8 cellular contexts compared by ENCODE assay signal in genomic region chr19:13765395-13766094, GRCh38. TPM values are rescaled to one million over a fixed set of nuclear protein-coding genes. Genes with fewer than 3 reads are reported as not detected.
DNase-seq lines count a peak whose midpoint lies in the region; ATAC-seq and TF ChIP-seq lines count a peak whose summit lies in the region.

No MANE protein-coding gene starts in this region.

- no peaks in the 10 kb centered on the region for H3K79me2 ChIP-seq in OCI-LY7 (ENCODE audit: insufficient read depth, low read depth, low read length)

- peaks cover 13% of the 10 kb centered on the region for H3K27me3 Mint-ChIP-seq in endothelial cell (ENCODE audit: unreplicated experiment)

- H3K27me3 ChIP-seq in ovary: no peaks in the 10 kb centered on the region
- no peaks in the 10 kb centered on the region for H3K27me3 ChIP-seq in adrenal gland

- DNase-seq in EH (ENCODE audit: low read depth) (peak; percentile 18), OCI-LY7 (ENCODE audit: low spot score) (no peak), endothelial cell (ENCODE audit: low spot score) (no peak), ovary (no peak), adrenal gland (no peak)
- DNase-seq in activated CD8-positive, alpha-beta memory T cell treated with anti-CD3 and anti-CD28 coated beads, Interleukin-2, amount 50 U/mL, for 48 hours: no peak

- H3K4me2 ChIP-seq in OCI-LY7 (ENCODE audit: low read length): peak overlapping the region; percentile 64

- peak overlapping the region; percentile 97 for H3K4me3 Mint-ChIP-seq in endothelial cell (ENCODE audit: unreplicated experiment)

- no TSS peak for BruUV-seq in OCI-LY7 (replicated peaks; lab: Mats Ljungman, UMichigan)

- H3K36me3 ChIP-seq in OCI-LY7 (ENCODE audit: insufficient read depth, low read length) (peaks cover 35% of the 10 kb centered on the region), ovary (no peaks in the 10 kb centered on the region), adrenal gland (replicated peaks in 1 of 2) (peaks cover 0 to 53% of the 10 kb centered on the region in 2 donors)

- TF ChIP-seq CTCF in OCI-LY7 (conservative IDR thresholded peaks at IDR 0.05; ENCODE audit: low read length) (0 out of 2 replicates have a peak, but pooled peaks have one; percentile 26), endothelial cell (IDR thresholded peaks at IDR 0.05; ENCODE audit: unreplicated experiment) (no peak), ovary (IDR thresholded peaks at IDR 0.05) (no peak), adrenal gland (IDR thresholded peaks at IDR 0.05) (no peak)

- no peaks in the 10 kb centered on the region for H3K9me3 Mint-ChIP-seq in endothelial cell (ENCODE audit: unreplicated experiment)

- TF ChIP-seq EP300 in ovary (IDR thresholded peaks at IDR 0.05): no peak

- POLR2A ChIA-PET in OCI-LY7 (lab: Charles Lee): interaction anchor here (0.9 kb wide), 1 partner anchor 23 kb away, joined by 3 read pairs; no protein-coding TSS in a partner anchor

- H3K9me3 ChIP-seq in OCI-LY7 (ENCODE audit: low read length) (no peaks in the 10 kb centered on the region), ovary (no peaks in the 10 kb centered on the region), adrenal gland (replicated peaks in 1 of 3) (no peaks in the 10 kb centered on the region)

- ATAC-seq in HG03097 (IDR thresholded peaks at IDR 0.05; ENCODE audit: low FRiP score, unreplicated experiment) (no peak), GM19328 (IDR thresholded peaks at IDR 0.05; ENCODE audit: unreplicated experiment) (no peak)

- H2AFZ ChIP-seq in OCI-LY7 (ENCODE audit: low read length): no peak overlapping the region

- peak overlapping the region; percentile 4 for H3K27ac Mint-ChIP-seq in endothelial cell (ENCODE audit: unreplicated experiment)

- 50 to 54% (median 51%) methylated on average over 19 of the region's 19 CpGs for WGBS in ovary, 3 donors
- 53 to 60% (median 57%) methylated on average over 16 to 19 of the region's 19 CpGs for WGBS in adrenal gland, 4 donors

- intact Hi-C loops in OCI-LY7 (cut with micrococcal nuclease; ENCODE audit: unreplicated experiment) (no loop called here), ovary (cut with DNase I) (loop anchor here in 1 of 4 donors (10.0 kb wide), 1 partner anchor 319 kb away; the partner anchor contains the start of gene C19orf67), adrenal gland (cut with DNase I) (no loop called here)

- H3K36me3 Mint-ChIP-seq in endothelial cell (ENCODE audit: low read depth, unreplicated experiment): peaks cover 34% of the 10 kb centered on the region

- H3K4me1 ChIP-seq in OCI-LY7 (ENCODE audit: insufficient read depth, low read length, poor library complexity, severe bottlenecking): peaks cover 11% of the 10 kb centered on the region
- H3K4me1 ChIP-seq in ovary (ENCODE audit: insufficient read depth): peaks cover 5% of the 10 kb centered on the region
- H3K4me1 ChIP-seq in adrenal gland (replicated peaks in 1 of 2): peaks cover 0 to 12% of the 10 kb centered on the region in 2 donors

- H3K4me1 Mint-ChIP-seq in endothelial cell (ENCODE audit: unreplicated experiment): peaks cover 16% of the 10 kb centered on the region

- CTCF ChIA-PET in OCI-LY7 (lab: Charles Lee; ENCODE audit: unreplicated experiment): no interaction called here

- H3K4me3 ChIP-seq in OCI-LY7 (ENCODE audit: low read depth, low read length, poor library complexity, severe bottlenecking): peak overlapping the region; percentile 68
- H3K4me3 ChIP-seq in ovary: peak overlapping the region; percentile 62
- peak overlapping the region in 2 of 4 donors; percentile 31 to 85 for H3K4me3 ChIP-seq in adrenal gland

- no peak overlapping the region for H3K27ac ChIP-seq in OCI-LY7 (ENCODE audit: low read depth, low read length, poor library complexity, severe bottlenecking)
- peak overlapping the region; percentile 52 to 66 for H3K27ac ChIP-seq in ovary
- peak overlapping the region in 2 of 5 donors; percentile 36 to 58 for H3K27ac ChIP-seq in adrenal gland

- H4K20me1 ChIP-seq in OCI-LY7 (ENCODE audit: insufficient read depth, low read length): no peaks in the 10 kb centered on the region

- TF ChIP-seq POLR2A in ovary (IDR thresholded peaks at IDR 0.05) (no peak), adrenal gland (IDR thresholded peaks at IDR 0.05) (no peak)

- H3K9me2 ChIP-seq in OCI-LY7 (ENCODE audit: insufficient read depth, low read length): no peaks in the 10 kb centered on the region

RNA-seq across cellular contexts. Expression of gene MRI1, which starts 1.2 kb away (rescaled TPM):
- total RNA-seq in OCI-LY7 (2014; rRNA removed; shearing (Covaris generic)): 27.3 and 33.4 TPM in 2 replicates
- 23.4 and 27.1 TPM in 2 replicates for total RNA-seq in OCI-LY7 (2022)
- 165 TPM for total RNA-seq in endothelial cell (ENCODE audit: unreplicated experiment)
- total RNA-seq in ovary: 10 to 100 TPM; 27.5 to 52.6 (median 43.1) TPM
- polyA plus RNA-seq in ovary: 10 to 100 TPM; 13.9 to 34.2 TPM
- total RNA-seq in adrenal gland: 10 to 100 TPM; 16.8 to 69.6 (median 44.9) TPM
- 10 to 100 TPM; 11.9 to 34.6 (median 20.5) TPM for polyA plus RNA-seq in adrenal gland

RNA-seq across cellular contexts. Expression of gene C19orf53, which starts 8.7 kb away (rescaled TPM):
- total RNA-seq in OCI-LY7 (2014; rRNA removed; shearing (Covaris generic)): 162 and 177 TPM in 2 replicates
- total RNA-seq in OCI-LY7 (2022) (80.3 and 90.1 TPM in 2 replicates), endothelial cell (ENCODE audit: unreplicated experiment) (98.4 TPM), ovary (100 to 1,000 TPM in 2 of 7 donors, 10 to 100 TPM in 5; 76.4 to 298 (median 91.3) TPM), adrenal gland (100 to 1,000 TPM in 7 of 8 donors, 10 to 100 TPM in 1; 95.8 to 224 (median 137) TPM)
- polyA plus RNA-seq in ovary (100 to 1,000 TPM in 1 of 2 donors, 10 to 100 TPM in 1; 62.5 to 156 TPM), adrenal gland (100 to 1,000 TPM; 134 to 459 (median 340) TPM)

RNA-seq across cellular contexts. Expression of gene ZSWIM4, which starts 29.7 kb away (rescaled TPM):
- total RNA-seq in OCI-LY7 (2014; rRNA removed; shearing (Covaris generic)): 3.7 and 5.0 TPM in 2 replicates
- total RNA-seq in OCI-LY7 (2022): 10.8 and 13.4 TPM in 2 replicates
- total RNA-seq in endothelial cell (ENCODE audit: unreplicated experiment): 43.7 TPM
- total RNA-seq in ovary: 1 to 10 TPM; 2.6 to 7.9 (median 4.6) TPM
- polyA plus RNA-seq in ovary: 1 to 10 TPM; 1.2 to 3.8 TPM
- 10 to 100 TPM in 4 of 8 donors, 1 to 10 TPM in 4; 5.8 to 15.4 (median 10.2) TPM for total RNA-seq in adrenal gland
- 1 to 10 TPM; 1.7 to 6.4 (median 3.2) TPM for polyA plus RNA-seq in adrenal gland
